In the genomic region with DNA sequence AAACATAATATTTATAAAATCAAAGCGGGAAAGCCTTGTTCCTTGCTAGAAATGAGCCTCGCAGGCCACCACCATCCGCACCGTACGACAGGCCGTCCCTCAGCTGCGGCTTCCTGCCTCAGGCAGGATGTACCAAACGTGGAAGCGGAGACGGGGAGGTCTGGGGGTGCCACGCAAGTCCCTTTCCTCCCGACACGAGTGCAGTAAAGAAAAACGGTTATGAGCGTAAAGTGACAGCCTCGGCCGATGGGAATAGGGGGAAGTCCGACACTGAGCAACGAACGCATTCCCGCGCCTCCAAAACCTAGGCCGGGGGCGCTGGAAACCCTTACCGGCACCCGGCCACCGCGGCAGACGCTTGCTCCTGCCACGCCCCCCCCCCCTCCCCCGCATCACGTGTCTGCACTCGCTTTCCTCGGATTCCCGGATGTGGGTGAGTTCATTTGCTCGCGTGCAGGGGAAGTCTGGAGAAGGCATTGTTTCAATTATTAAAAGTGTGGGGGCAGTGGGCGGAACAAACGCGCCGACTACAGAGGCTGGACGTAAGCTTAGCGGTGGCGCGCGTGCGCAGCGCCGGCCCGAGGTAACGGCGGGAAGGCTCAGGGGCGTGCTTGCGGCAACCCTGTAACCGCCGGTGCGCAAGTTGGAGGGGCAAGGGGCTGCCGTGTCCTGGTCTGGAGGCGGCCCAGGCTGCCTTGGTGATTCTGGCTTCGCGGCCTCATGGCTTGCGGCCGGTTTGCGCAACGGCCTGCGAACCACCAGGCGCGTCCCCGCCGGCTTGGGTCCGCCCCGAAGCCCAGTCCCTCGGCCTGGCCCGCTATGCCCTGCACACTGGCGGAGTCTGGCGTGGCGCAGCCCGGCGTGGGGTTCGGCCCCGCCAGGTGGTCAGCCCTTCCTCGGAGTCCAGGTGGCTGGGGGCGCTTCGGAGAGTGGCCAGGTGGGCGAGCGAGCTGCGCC, we compare ENCODE assay signal across 1 cellular context.
TF ChIP-seq lines count a peak whose summit lies in the region.

A gene with protein sequence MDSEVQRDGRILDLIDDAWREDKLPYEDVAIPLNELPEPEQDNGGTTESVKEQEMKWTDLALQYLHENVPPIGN (minus strand): TSS at position 366 of the 957 bp plus-strand sequence. CDS start 3,081 bp downstream, outside the sequence.
A gene (plus strand): TSS at position 438 of the 957 bp plus-strand sequence. CDS start 9,264 bp downstream, outside the sequence.

TF ChIP-seq in WTC11, 78 proteins besides CTCF, POLR2A, EP300 and RAD21 (continued from another document and continues in another):
- TF ChIP-seq, protein P1, sequence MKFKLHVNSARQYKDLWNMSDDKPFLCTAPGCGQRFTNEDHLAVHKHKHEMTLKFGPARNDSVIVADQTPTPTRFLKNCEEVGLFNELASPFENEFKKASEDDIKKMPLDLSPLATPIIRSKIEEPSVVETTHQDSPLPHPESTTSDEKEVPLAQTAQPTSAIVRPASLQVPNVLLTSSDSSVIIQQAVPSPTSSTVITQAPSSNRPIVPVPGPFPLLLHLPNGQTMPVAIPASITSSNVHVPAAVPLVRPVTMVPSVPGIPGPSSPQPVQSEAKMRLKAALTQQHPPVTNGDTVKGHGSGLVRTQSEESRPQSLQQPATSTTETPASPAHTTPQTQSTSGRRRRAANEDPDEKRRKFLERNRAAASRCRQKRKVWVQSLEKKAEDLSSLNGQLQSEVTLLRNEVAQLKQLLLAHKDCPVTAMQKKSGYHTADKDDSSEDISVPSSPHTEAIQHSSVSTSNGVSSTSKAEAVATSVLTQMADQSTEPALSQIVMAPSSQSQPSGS (CRISPR knock-in tag; IDR thresholded peaks at IDR 0.05; ENCODE audit: borderline replicate concordance, low read depth), result no peak
- TF ChIP-seq GABPB1 (CRISPR knock-in tag; IDR thresholded peaks at IDR 0.05), result peak; percentile 52; the same call in 1 of the 2 replicates
- TF ChIP-seq NR2C2 (CRISPR knock-in tag; IDR thresholded peaks at IDR 0.05), result no peak
- TF ChIP-seq JUN (CRISPR knock-in tag; IDR thresholded peaks at IDR 0.05), result no peak; the same call in 1 of the 2 replicates
- TF ChIP-seq, protein P2, sequence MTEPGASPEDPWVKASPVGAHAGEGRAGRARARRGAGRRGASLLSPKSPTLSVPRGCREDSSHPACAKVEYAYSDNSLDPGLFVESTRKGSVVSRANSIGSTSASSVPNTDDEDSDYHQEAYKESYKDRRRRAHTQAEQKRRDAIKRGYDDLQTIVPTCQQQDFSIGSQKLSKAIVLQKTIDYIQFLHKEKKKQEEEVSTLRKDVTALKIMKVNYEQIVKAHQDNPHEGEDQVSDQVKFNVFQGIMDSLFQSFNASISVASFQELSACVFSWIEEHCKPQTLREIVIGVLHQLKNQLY (CRISPR knock-in tag; IDR thresholded peaks at IDR 0.05), result no peak
- TF ChIP-seq GTF2I (CRISPR knock-in tag; conservative IDR thresholded peaks at IDR 0.05), result no peak
- no peak for TF ChIP-seq EMX1 (CRISPR knock-in tag; IDR thresholded peaks at IDR 0.05)
- TF ChIP-seq, protein P3, sequence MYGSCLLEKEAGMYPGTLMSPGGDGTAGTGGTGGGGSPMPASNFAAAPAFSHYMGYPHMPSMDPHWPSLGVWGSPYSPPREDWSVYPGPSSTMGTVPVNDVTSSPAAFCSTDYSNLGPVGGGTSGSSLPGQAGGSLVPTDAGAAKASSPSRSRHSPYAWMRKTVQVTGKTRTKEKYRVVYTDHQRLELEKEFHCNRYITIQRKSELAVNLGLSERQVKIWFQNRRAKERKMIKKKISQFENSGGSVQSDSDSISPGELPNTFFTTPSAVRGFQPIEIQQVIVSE (CRISPR knock-in tag; IDR thresholded peaks at IDR 0.05; ENCODE audit: borderline replicate concordance), result no peak
- TF ChIP-seq, protein P4, sequence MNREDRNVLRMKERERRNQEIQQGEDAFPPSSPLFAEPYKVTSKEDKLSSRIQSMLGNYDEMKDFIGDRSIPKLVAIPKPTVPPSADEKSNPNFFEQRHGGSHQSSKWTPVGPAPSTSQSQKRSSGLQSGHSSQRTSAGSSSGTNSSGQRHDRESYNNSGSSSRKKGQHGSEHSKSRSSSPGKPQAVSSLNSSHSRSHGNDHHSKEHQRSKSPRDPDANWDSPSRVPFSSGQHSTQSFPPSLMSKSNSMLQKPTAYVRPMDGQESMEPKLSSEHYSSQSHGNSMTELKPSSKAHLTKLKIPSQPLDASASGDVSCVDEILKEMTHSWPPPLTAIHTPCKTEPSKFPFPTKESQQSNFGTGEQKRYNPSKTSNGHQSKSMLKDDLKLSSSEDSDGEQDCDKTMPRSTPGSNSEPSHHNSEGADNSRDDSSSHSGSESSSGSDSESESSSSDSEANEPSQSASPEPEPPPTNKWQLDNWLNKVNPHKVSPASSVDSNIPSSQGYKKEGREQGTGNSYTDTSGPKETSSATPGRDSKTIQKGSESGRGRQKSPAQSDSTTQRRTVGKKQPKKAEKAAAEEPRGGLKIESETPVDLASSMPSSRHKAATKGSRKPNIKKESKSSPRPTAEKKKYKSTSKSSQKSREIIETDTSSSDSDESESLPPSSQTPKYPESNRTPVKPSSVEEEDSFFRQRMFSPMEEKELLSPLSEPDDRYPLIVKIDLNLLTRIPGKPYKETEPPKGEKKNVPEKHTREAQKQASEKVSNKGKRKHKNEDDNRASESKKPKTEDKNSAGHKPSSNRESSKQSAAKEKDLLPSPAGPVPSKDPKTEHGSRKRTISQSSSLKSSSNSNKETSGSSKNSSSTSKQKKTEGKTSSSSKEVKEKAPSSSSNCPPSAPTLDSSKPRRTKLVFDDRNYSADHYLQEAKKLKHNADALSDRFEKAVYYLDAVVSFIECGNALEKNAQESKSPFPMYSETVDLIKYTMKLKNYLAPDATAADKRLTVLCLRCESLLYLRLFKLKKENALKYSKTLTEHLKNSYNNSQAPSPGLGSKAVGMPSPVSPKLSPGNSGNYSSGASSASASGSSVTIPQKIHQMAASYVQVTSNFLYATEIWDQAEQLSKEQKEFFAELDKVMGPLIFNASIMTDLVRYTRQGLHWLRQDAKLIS (CRISPR knock-in tag; IDR thresholded peaks at IDR 0.05; ENCODE audit: borderline replicate concordance), result no peak; the same call in 1 of the 2 replicates
- TF ChIP-seq, protein P5, sequence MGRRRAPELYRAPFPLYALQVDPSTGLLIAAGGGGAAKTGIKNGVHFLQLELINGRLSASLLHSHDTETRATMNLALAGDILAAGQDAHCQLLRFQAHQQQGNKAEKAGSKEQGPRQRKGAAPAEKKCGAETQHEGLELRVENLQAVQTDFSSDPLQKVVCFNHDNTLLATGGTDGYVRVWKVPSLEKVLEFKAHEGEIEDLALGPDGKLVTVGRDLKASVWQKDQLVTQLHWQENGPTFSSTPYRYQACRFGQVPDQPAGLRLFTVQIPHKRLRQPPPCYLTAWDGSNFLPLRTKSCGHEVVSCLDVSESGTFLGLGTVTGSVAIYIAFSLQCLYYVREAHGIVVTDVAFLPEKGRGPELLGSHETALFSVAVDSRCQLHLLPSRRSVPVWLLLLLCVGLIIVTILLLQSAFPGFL (CRISPR knock-in tag; IDR thresholded peaks at IDR 0.05; ENCODE audit: borderline replicate concordance), result no peak
- TF ChIP-seq, protein P6, sequence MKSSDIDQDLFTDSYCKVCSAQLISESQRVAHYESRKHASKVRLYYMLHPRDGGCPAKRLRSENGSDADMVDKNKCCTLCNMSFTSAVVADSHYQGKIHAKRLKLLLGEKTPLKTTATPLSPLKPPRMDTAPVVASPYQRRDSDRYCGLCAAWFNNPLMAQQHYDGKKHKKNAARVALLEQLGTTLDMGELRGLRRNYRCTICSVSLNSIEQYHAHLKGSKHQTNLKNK (CRISPR knock-in tag; IDR thresholded peaks at IDR 0.05), result no peak
- TF ChIP-seq SMAD3 (CRISPR knock-in tag; IDR thresholded peaks at IDR 0.05; ENCODE audit: borderline replicate concordance), result no peak
- TF ChIP-seq NFE2L1 (CRISPR knock-in tag; IDR thresholded peaks at IDR 0.05), result no peak; the same call in 1 of the 2 replicates
- no peak for TF ChIP-seq NFATC4 (CRISPR knock-in tag; IDR thresholded peaks at IDR 0.05)
- peak; percentile 75 for TF ChIP-seq TEAD1 (CRISPR knock-in tag; IDR thresholded peaks at IDR 0.05)
- no peak for TF ChIP-seq RORB (CRISPR knock-in tag; IDR thresholded peaks at IDR 0.05)
- peak; percentile 83 for TF ChIP-seq FOXP1 (CRISPR knock-in tag; IDR thresholded peaks at IDR 0.05; ENCODE audit: borderline replicate concordance)
- TF ChIP-seq, protein P7, sequence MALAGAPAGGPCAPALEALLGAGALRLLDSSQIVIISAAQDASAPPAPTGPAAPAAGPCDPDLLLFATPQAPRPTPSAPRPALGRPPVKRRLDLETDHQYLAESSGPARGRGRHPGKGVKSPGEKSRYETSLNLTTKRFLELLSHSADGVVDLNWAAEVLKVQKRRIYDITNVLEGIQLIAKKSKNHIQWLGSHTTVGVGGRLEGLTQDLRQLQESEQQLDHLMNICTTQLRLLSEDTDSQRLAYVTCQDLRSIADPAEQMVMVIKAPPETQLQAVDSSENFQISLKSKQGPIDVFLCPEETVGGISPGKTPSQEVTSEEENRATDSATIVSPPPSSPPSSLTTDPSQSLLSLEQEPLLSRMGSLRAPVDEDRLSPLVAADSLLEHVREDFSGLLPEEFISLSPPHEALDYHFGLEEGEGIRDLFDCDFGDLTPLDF (CRISPR knock-in tag; IDR thresholded peaks at IDR 0.05), result no peak
- no peak for TF ChIP-seq CREB1 (CRISPR knock-in tag; IDR thresholded peaks at IDR 0.05)
- TF ChIP-seq, protein P8, sequence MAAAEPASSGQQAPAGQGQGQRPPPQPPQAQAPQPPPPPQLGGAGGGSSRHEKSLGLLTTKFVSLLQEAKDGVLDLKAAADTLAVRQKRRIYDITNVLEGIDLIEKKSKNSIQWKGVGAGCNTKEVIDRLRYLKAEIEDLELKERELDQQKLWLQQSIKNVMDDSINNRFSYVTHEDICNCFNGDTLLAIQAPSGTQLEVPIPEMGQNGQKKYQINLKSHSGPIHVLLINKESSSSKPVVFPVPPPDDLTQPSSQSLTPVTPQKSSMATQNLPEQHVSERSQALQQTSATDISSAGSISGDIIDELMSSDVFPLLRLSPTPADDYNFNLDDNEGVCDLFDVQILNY (CRISPR knock-in tag; IDR thresholded peaks at IDR 0.05), result peak; percentile 86
- TF ChIP-seq, protein P9, sequence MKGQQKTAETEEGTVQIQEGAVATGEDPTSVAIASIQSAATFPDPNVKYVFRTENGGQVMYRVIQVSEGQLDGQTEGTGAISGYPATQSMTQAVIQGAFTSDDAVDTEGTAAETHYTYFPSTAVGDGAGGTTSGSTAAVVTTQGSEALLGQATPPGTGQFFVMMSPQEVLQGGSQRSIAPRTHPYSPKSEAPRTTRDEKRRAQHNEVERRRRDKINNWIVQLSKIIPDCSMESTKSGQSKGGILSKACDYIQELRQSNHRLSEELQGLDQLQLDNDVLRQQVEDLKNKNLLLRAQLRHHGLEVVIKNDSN (CRISPR knock-in tag; IDR thresholded peaks at IDR 0.05), result peak; percentile 93
- TF ChIP-seq NFYB (CRISPR knock-in tag; conservative IDR thresholded peaks at IDR 0.05; ENCODE audit: low read depth), result 0 out of 2 replicates have a peak, but pooled peaks have one; percentile 10
- TF ChIP-seq, protein P10, sequence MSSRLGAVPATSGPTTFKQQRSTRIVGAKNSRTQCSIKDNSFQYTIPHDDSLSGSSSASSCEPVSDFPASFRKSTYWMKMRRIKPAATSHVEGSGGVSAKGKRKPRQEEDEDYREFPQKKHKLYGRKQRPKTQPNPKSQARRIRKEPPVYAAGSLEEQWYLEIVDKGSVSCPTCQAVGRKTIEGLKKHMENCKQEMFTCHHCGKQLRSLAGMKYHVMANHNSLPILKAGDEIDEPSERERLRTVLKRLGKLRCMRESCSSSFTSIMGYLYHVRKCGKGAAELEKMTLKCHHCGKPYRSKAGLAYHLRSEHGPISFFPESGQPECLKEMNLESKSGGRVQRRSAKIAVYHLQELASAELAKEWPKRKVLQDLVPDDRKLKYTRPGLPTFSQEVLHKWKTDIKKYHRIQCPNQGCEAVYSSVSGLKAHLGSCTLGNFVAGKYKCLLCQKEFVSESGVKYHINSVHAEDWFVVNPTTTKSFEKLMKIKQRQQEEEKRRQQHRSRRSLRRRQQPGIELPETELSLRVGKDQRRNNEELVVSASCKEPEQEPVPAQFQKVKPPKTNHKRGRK (CRISPR knock-in tag; IDR thresholded peaks at IDR 0.05; ENCODE audit: borderline replicate concordance), result no peak
- TF ChIP-seq, protein P11, sequence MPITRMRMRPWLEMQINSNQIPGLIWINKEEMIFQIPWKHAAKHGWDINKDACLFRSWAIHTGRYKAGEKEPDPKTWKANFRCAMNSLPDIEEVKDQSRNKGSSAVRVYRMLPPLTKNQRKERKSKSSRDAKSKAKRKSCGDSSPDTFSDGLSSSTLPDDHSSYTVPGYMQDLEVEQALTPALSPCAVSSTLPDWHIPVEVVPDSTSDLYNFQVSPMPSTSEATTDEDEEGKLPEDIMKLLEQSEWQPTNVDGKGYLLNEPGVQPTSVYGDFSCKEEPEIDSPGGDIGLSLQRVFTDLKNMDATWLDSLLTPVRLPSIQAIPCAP (CRISPR knock-in tag; IDR thresholded peaks at IDR 0.05), result no peak
- peak; percentile 87; the same call in 1 of the 2 replicates for TF ChIP-seq CREM (CRISPR knock-in tag; IDR thresholded peaks at IDR 0.05)
- TF ChIP-seq IRF2 (CRISPR knock-in tag; IDR thresholded peaks at IDR 0.05; ENCODE audit: borderline replicate concordance, low read depth), result no peak; the same call in 1 of the 2 replicates
- no peak for TF ChIP-seq MXD4 (CRISPR knock-in tag; IDR thresholded peaks at IDR 0.05; ENCODE audit: borderline replicate concordance)
- no peak for TF ChIP-seq ZNF263 (CRISPR knock-in tag; IDR thresholded peaks at IDR 0.05; ENCODE audit: low read depth)
- TF ChIP-seq, protein P12, sequence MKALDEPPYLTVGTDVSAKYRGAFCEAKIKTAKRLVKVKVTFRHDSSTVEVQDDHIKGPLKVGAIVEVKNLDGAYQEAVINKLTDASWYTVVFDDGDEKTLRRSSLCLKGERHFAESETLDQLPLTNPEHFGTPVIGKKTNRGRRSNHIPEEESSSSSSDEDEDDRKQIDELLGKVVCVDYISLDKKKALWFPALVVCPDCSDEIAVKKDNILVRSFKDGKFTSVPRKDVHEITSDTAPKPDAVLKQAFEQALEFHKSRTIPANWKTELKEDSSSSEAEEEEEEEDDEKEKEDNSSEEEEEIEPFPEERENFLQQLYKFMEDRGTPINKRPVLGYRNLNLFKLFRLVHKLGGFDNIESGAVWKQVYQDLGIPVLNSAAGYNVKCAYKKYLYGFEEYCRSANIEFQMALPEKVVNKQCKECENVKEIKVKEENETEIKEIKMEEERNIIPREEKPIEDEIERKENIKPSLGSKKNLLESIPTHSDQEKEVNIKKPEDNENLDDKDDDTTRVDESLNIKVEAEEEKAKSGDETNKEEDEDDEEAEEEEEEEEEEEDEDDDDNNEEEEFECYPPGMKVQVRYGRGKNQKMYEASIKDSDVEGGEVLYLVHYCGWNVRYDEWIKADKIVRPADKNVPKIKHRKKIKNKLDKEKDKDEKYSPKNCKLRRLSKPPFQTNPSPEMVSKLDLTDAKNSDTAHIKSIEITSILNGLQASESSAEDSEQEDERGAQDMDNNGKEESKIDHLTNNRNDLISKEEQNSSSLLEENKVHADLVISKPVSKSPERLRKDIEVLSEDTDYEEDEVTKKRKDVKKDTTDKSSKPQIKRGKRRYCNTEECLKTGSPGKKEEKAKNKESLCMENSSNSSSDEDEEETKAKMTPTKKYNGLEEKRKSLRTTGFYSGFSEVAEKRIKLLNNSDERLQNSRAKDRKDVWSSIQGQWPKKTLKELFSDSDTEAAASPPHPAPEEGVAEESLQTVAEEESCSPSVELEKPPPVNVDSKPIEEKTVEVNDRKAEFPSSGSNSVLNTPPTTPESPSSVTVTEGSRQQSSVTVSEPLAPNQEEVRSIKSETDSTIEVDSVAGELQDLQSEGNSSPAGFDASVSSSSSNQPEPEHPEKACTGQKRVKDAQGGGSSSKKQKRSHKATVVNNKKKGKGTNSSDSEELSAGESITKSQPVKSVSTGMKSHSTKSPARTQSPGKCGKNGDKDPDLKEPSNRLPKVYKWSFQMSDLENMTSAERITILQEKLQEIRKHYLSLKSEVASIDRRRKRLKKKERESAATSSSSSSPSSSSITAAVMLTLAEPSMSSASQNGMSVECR (CRISPR knock-in tag; IDR thresholded peaks at IDR 0.05; ENCODE audit: borderline replicate concordance), result peak; percentile 36; the same call in 1 of the 2 replicates
- no peak for TF ChIP-seq ELF4 (CRISPR knock-in tag; IDR thresholded peaks at IDR 0.05; ENCODE audit: low read depth)
